In the genomic region with DNA sequence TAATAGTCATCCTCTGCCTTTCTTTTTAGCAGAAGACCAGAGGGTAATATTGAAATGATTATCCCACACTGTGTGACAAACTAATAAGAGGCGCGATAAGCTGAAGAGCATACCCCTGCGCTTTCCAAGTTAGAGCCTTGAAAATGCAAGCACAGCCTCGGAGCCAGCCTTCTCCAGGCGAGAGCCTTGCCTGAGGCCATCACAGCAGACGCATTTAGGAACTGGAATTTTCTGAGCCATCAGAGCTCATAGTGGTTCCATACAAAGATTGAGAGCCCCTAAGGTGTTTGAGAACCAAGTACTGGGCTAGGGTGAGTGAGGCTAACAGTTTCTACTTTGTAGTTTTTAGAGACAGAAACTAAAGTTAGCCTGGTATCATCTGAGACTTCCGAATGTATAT, we compare ENCODE assay signal across 24 cellular contexts.
"Had no signal": no experiment of that assay in that cellular context is flagged by ENCODE, and none has a peak within 500 bp of the region (broad histone marks: within the 10 kb centered on the region; RNA-seq: fewer than 3 reads in every experiment).

No MANE protein-coding gene starts in this region.

- H3K4me1 ChIP-seq: ascending aorta, breast epithelium, colonic mucosa had no signal

- H3K27ac ChIP-seq: ascending aorta, breast epithelium, cardiac muscle cell, colonic mucosa, WERI-Rb-1 had no signal

- H3K27me3 Mint-ChIP-seq: activated B cell treated with CpG ODN at 0.5 μM for 24 hours; activated naive CD4-positive, alpha-beta T cell treated with anti-CD3 and anti-CD28 coated beads, Interleukin-2, amount 10 ng/mL, durations not matched to agents 7 days and 5 days; activated naive CD8-positive, alpha-beta T cell treated with anti-CD3 and anti-CD28 coated beads, Interleukin-2, amount 10 ng/mL, durations not matched to agents 7 days and 5 days; brain had no signal

- H3K4me3 ChIP-seq: ascending aorta, breast epithelium, cardiac muscle cell, colonic mucosa had no signal

- H3K27me3 ChIP-seq: ascending aorta, breast epithelium, cardiac muscle cell, colonic mucosa had no signal

- H3K9me3 ChIP-seq: ascending aorta, breast epithelium, colonic mucosa had no signal

- H3K9me3 Mint-ChIP-seq: activated B cell treated with CpG ODN at 0.5 μM for 24 hours; activated naive CD4-positive, alpha-beta T cell treated with anti-CD3 and anti-CD28 coated beads, Interleukin-2, amount 10 ng/mL, durations not matched to agents 7 days and 5 days; activated naive CD4-positive, alpha-beta T cell treated with anti-CD3 and anti-CD28 coated beads, Interleukin-2, amount 50 U/mL, for 72 hours; activated naive CD8-positive, alpha-beta T cell treated with anti-CD3 and anti-CD28 coated beads, Interleukin-2, amount 10 ng/mL, durations not matched to agents 7 days and 5 days; brain had no signal

- H3K27ac Mint-ChIP-seq: activated B cell treated with CpG ODN at 0.5 μM for 24 hours, brain had no signal

- H3K4me3 Mint-ChIP-seq: activated B cell treated with CpG ODN at 0.5 μM for 24 hours; activated naive CD4-positive, alpha-beta T cell treated with anti-CD3 and anti-CD28 coated beads, Interleukin-2, amount 10 ng/mL, durations not matched to agents 7 days and 5 days; activated naive CD8-positive, alpha-beta T cell treated with anti-CD3 and anti-CD28 coated beads, Interleukin-2, amount 10 ng/mL, durations not matched to agents 7 days and 5 days; brain had no signal

- ATAC-seq: activated CD4-positive, CD25-positive, alpha-beta regulatory T cell treated with anti-CD3 and anti-CD28 coated beads, Interleukin-2, amount 50 U/mL, for 24 hours; activated naive CD4-positive, alpha-beta T cell treated with anti-CD3 and anti-CD28 coated beads, Interleukin-2, amount 50 U/mL, for 72 hours; esophagus mucosa had no signal

- DNase-seq: activated B cell treated with CpG ODN at 0.5 μM for 24 hours; activated CD4-positive, alpha-beta T cell treated with anti-CD3 and anti-CD28 coated beads for 48 hours; activated CD4-positive, alpha-beta T cell treated with anti-CD3 and anti-CD28 coated beads, Interleukin-2, amount 50 U/mL, for 1 hour; activated CD4-positive, alpha-beta T cell treated with anti-CD3 and anti-CD28 coated beads, Interleukin-2, amount 50 U/mL, for 48 hours; activated CD8-positive, alpha-beta memory T cell treated with anti-CD3 and anti-CD28 coated beads for 24 hours; activated gamma-delta T cell; activated naive CD4-positive, alpha-beta T cell; activated naive CD4-positive, alpha-beta T cell treated with anti-CD3 and anti-CD28 coated beads, Interleukin-2, amount 10 ng/mL, durations not matched to agents 7 days and 5 days; activated naive CD8-positive, alpha-beta T cell treated with anti-CD3 and anti-CD28 coated beads, Interleukin-2, amount 10 ng/mL, durations not matched to agents 7 days and 5 days; activated T-cell treated with anti-CD3 and anti-CD28 coated beads, Interleukin-2, amount 50 U/mL, for 48 hours; central memory CD4-positive, alpha-beta T cell; cerebellar nuclear complex; colonic mucosa; effector CD8-positive, alpha-beta T cell; foreskin fibroblast; T1000; WERI-Rb-1 had no signal

- H3K36me3 ChIP-seq: breast epithelium had no signal

- H3K4me1 Mint-ChIP-seq: activated B cell treated with CpG ODN at 0.5 μM for 24 hours, brain had no signal
